In genomic region chr6:166097914-166098522, GRCh38 we compare ENCODE assay signal across 1 cellular context.
TF ChIP-seq lines count a peak whose summit lies in the region.

No MANE protein-coding gene starts in this region.

TF ChIP-seq in H1, 55 proteins besides CTCF, POLR2A, EP300 and RAD21 (continued from another document):
- no peak for TF ChIP-seq CHD7 (IDR thresholded peaks at IDR 0.05; ENCODE audit: insufficient replicate concordance, low read length)
- TF ChIP-seq EGR1 (IDR thresholded peaks at IDR 0.05; ENCODE audit: borderline replicate concordance, low read depth, low read length) = 0 out of 2 replicates have a peak, but pooled peaks have one; percentile 14
- no peak for TF ChIP-seq TBP (IDR thresholded peaks at IDR 0.05; ENCODE audit: low read depth, low read length)
- TF ChIP-seq CHD1 (IDR thresholded peaks at IDR 0.05; ENCODE audit: low read depth, low read length) = no peak
